2 cellular contexts compared by ENCODE assay signal in the genomic region with DNA sequence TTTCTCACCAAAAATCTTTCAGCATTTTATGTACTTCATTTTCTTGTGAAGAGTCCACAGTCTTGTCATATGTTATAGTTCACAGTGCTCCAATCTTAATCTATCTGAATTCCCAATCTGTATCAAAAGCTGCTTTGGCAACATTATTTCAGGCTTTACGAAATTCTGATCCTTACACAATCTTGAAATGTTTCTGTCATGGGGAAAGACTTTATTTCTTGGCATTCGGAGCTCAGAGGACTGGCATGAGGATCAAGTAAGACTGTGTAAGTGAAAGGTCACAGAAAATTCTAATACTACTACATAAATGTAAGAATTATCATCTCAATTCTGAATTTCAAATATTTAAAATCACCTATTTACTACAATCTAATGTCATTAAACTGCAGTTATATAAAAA.
TF ChIP-seq lines count a peak whose summit lies in the region.

No MANE protein-coding gene starts in this region.

TF ChIP-seq in HCT116, 20 proteins besides CTCF, POLR2A, EP300 and RAD21:
- TF ChIP-seq JUND (IDR thresholded peaks at IDR 0.05) (no peak), ZNF274 (IDR thresholded peaks at IDR 0.05; ENCODE audit: low read depth, low read length) (no peak), ELF1 (IDR thresholded peaks at IDR 0.05; ENCODE audit: borderline replicate concordance, low read depth) (no peak), TCF7L2 (IDR thresholded peaks at IDR 0.05; ENCODE audit: borderline replicate concordance, extremely low read depth, insufficient read depth, insufficient read length) (no peak)
- TF ChIP-seq, protein P1, sequence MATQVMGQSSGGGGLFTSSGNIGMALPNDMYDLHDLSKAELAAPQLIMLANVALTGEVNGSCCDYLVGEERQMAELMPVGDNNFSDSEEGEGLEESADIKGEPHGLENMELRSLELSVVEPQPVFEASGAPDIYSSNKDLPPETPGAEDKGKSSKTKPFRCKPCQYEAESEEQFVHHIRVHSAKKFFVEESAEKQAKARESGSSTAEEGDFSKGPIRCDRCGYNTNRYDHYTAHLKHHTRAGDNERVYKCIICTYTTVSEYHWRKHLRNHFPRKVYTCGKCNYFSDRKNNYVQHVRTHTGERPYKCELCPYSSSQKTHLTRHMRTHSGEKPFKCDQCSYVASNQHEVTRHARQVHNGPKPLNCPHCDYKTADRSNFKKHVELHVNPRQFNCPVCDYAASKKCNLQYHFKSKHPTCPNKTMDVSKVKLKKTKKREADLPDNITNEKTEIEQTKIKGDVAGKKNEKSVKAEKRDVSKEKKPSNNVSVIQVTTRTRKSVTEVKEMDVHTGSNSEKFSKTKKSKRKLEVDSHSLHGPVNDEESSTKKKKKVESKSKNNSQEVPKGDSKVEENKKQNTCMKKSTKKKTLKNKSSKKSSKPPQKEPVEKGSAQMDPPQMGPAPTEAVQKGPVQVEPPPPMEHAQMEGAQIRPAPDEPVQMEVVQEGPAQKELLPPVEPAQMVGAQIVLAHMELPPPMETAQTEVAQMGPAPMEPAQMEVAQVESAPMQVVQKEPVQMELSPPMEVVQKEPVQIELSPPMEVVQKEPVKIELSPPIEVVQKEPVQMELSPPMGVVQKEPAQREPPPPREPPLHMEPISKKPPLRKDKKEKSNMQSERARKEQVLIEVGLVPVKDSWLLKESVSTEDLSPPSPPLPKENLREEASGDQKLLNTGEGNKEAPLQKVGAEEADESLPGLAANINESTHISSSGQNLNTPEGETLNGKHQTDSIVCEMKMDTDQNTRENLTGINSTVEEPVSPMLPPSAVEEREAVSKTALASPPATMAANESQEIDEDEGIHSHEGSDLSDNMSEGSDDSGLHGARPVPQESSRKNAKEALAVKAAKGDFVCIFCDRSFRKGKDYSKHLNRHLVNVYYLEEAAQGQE (IDR thresholded peaks at IDR 0.05; ENCODE audit: low read depth) = no peak

TF ChIP-seq in GM12878, 131 proteins besides CTCF, POLR2A, EP300 and RAD21:
- TF ChIP-seq SIX5 (IDR thresholded peaks at IDR 0.05; ENCODE audit: low read depth, low read length, severe bottlenecking) (no peak), STAT1 (conservative IDR thresholded peaks at IDR 0.05) (no peak), RFX5 (IDR thresholded peaks at IDR 0.05; ENCODE audit: low read depth, low read length) (no peak)
- TF ChIP-seq, protein P2, sequence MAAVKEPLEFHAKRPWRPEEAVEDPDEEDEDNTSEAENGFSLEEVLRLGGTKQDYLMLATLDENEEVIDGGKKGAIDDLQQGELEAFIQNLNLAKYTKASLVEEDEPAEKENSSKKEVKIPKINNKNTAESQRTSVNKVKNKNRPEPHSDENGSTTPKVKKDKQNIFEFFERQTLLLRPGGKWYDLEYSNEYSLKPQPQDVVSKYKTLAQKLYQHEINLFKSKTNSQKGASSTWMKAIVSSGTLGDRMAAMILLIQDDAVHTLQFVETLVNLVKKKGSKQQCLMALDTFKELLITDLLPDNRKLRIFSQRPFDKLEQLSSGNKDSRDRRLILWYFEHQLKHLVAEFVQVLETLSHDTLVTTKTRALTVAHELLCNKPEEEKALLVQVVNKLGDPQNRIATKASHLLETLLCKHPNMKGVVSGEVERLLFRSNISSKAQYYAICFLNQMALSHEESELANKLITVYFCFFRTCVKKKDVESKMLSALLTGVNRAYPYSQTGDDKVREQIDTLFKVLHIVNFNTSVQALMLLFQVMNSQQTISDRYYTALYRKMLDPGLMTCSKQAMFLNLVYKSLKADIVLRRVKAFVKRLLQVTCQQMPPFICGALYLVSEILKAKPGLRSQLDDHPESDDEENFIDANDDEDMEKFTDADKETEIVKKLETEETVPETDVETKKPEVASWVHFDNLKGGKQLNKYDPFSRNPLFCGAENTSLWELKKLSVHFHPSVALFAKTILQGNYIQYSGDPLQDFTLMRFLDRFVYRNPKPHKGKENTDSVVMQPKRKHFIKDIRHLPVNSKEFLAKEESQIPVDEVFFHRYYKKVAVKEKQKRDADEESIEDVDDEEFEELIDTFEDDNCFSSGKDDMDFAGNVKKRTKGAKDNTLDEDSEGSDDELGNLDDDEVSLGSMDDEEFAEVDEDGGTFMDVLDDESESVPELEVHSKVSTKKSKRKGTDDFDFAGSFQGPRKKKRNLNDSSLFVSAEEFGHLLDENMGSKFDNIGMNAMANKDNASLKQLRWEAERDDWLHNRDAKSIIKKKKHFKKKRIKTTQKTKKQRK (IDR thresholded peaks at IDR 0.05; ENCODE audit: low read depth, low read length) = no peak
TF ChIP-seq in GM12878: peak in this region for 0.
